25 cellular contexts compared by ENCODE assay signal in genomic region chr3:36866358-36866757, GRCh38.
DNase-seq lines count a peak whose midpoint lies in the region; ATAC-seq, FAIRE-seq and TF ChIP-seq lines count a peak whose summit lies in the region.
"Had no signal": no experiment of that assay in that cellular context is flagged by ENCODE, and none has a peak within 500 bp of the region (broad histone marks: within the 10 kb centered on the region; RNA-seq: fewer than 3 reads in every experiment).

No MANE protein-coding gene starts in this region.

- no peaks in the 10 kb centered on the region for H3K9me3 ChIP-seq in CD4-positive, alpha-beta T cell (ENCODE audit: control insufficient read depth, low read length)
- H3K9me3 ChIP-seq in astrocyte (ENCODE audit: insufficient read depth, low read depth, low read length): no peaks in the 10 kb centered on the region
- H3K9me3 ChIP-seq: heart left ventricle, mucosa of descending colon, right lobe of liver, vagina had no signal

- H3K23ac ChIP-seq in mesendoderm (ENCODE audit: low read length): no peak overlapping the region

- no peak overlapping the region for H3K4ac ChIP-seq in mesendoderm (ENCODE audit: low read depth, low read length)

- no peak overlapping the region for H4K5ac ChIP-seq in mesendoderm (ENCODE audit: low read length)

- no peak overlapping the region for H3K4me2 ChIP-seq in GM23338
- no peak overlapping the region for H3K4me2 ChIP-seq in astrocyte (ENCODE audit: low read length)
- no peak overlapping the region for H3K4me2 ChIP-seq in mesendoderm (ENCODE audit: low read length)
- H3K4me2 ChIP-seq: KMS-11, neural progenitor cell had no signal

- H3K9ac ChIP-seq in astrocyte (ENCODE audit: low read length) (no peak overlapping the region), mesendoderm (ENCODE audit: low read length) (no peak overlapping the region)
- H3K9ac ChIP-seq: KMS-11, neural progenitor cell had no signal

- H3K36me3 Mint-ChIP-seq in CD4-positive, alpha-beta T cell (ENCODE audit: low read depth): peaks cover 70% of the 10 kb centered on the region
- H3K36me3 Mint-ChIP-seq in GM23338 (ENCODE audit: low read depth) (no peaks in the 10 kb centered on the region), astrocyte (ENCODE audit: low read depth, unreplicated experiment) (peaks cover 2% of the 10 kb centered on the region)
- H3K36me3 Mint-ChIP-seq: neural progenitor cell had no signal

- TF ChIP-seq CTCF in CD4-positive, alpha-beta T cell (IDR thresholded peaks at IDR 0.05): no peak
- no peak for TF ChIP-seq CTCF in GM23338 (conservative IDR thresholded peaks at IDR 0.05; ENCODE audit: low read depth in 2 of 2)
- TF ChIP-seq CTCF in astrocyte (IDR thresholded peaks at IDR 0.05; ENCODE audit: insufficient read depth, low read depth, low read length): no peak

- no peak overlapping the region for H2AK5ac ChIP-seq in mesendoderm (ENCODE audit: low read length)

- CTCF ChIA-PET in CD4-positive, alpha-beta T cell (lab: Charles Lee): interaction anchor here (3.7 kb wide), 1 partner anchor 93 kb away, joined by 23 read pairs; no protein-coding TSS in a partner anchor

- H3K36me3 ChIP-seq in GM23338 (ENCODE audit: insufficient read depth): no peaks in the 10 kb centered on the region
- no peaks in the 10 kb centered on the region for H3K36me3 ChIP-seq in astrocyte (ENCODE audit: insufficient read depth, low read length)
- H3K36me3 ChIP-seq in mesendoderm (ENCODE audit: control insufficient read depth, insufficient read depth, low read length): no peaks in the 10 kb centered on the region
- H3K36me3 ChIP-seq: neural progenitor cell had no signal

- H3K27ac Mint-ChIP-seq in CD4-positive, alpha-beta T cell: peak overlapping the region; percentile 20
- H3K27ac Mint-ChIP-seq in GM23338 (no peak overlapping the region), astrocyte (ENCODE audit: unreplicated experiment) (no peak overlapping the region)
- H3K27ac Mint-ChIP-seq: activated naive CD8-positive, alpha-beta T cell treated with anti-CD3 and anti-CD28 coated beads for 36 hours; neural progenitor cell had no signal

- peaks cover 11% of the 10 kb centered on the region for H3K4me1 ChIP-seq in GM23338 (ENCODE audit: insufficient read depth)
- H3K4me1 ChIP-seq in astrocyte (ENCODE audit: insufficient read depth, low read length): no peaks in the 10 kb centered on the region
- H3K4me1 ChIP-seq in mesendoderm (ENCODE audit: control insufficient read depth, low read depth, low read length): peaks cover 3% of the 10 kb centered on the region
- H3K4me1 ChIP-seq: right lobe of liver, vagina had no signal

- H3K18ac ChIP-seq in mesendoderm (ENCODE audit: low read length): peak overlapping the region; percentile 1

- H3K4me3 Mint-ChIP-seq in CD4-positive, alpha-beta T cell: no peak overlapping the region
- H3K4me3 Mint-ChIP-seq in GM23338 (no peak overlapping the region), astrocyte (ENCODE audit: unreplicated experiment) (no peak overlapping the region)
- H3K4me3 Mint-ChIP-seq: activated naive CD8-positive, alpha-beta T cell treated with anti-CD3 and anti-CD28 coated beads for 36 hours; neural progenitor cell; stimulated activated naive CD8-positive, alpha-beta T cell treated with anti-CD3 and anti-CD28 coated beads, Interleukin-15, Interleukin-2, amounts not matched to agents 100 ng/mL and 50 ng/mL, for 24 hours had no signal

- no peak overlapping the region for H2BK15ac ChIP-seq in mesendoderm (replicated peaks; ENCODE audit: low read depth)

- no peak overlapping the region for H4K8ac ChIP-seq in mesendoderm (ENCODE audit: low read depth, low read length)

- no peaks in the 10 kb centered on the region for H3K79me2 ChIP-seq in GM23338 (replicated peaks; ENCODE audit: insufficient read depth)
- H3K79me2 ChIP-seq in astrocyte (ENCODE audit: insufficient read depth, low read length): no peaks in the 10 kb centered on the region
- H3K79me2 ChIP-seq in mesendoderm (ENCODE audit: control insufficient read depth, insufficient read depth, low read length): no peaks in the 10 kb centered on the region

- no peak overlapping the region for H2AFZ ChIP-seq in GM23338
- H2AFZ ChIP-seq in astrocyte (ENCODE audit: low read depth, low read length): no peak overlapping the region
- H2AFZ ChIP-seq: neural progenitor cell had no signal

- FAIRE-seq in astrocyte (lab: Jason Lieb, UNC): no peak
- FAIRE-seq: H54 had no signal

- no peak for DNase-seq in CD4-positive, alpha-beta T cell
- peak; percentile 8 for DNase-seq in GM23338 (ENCODE audit: low spot score)
- peak; percentile 34 for DNase-seq in astrocyte (ENCODE audit: low read depth)
- DNase-seq in mesendoderm: no peak
- DNase-seq in stimulated activated naive CD4-positive, alpha-beta T cell (lab: John Stamatoyannopoulos, UW): no peak
- DNase-seq in DMS79 (lab: John Stamatoyannopoulos, UW): no peak
- DNase-seq in kidney tubule cell (ENCODE audit: low spot score): no peak
- DNase-seq: activated CD4-positive, alpha-beta T cell treated with anti-CD3 and anti-CD28 coated beads for 48 hours; activated naive CD8-positive, alpha-beta T cell treated with anti-CD3 and anti-CD28 coated beads for 36 hours; cerebellar nuclear complex; heart left ventricle; mucosa of descending colon; NCI-H146; posterior cingulate gyrus; right lobe of liver; RPMI8226; stimulated activated CD4-positive, alpha-beta T cell treated with anti-CD3 and anti-CD28 coated beads, Interleukin-12 subunit alpha, Interleukin-12 subunit beta, amount 100 ng/mL, for 4 hours; stimulated activated CD4-positive, alpha-beta T cell treated with anti-CD3 and anti-CD28 coated beads, Interleukin-4, amount 100 ng/mL, for 24 hours had no signal

- no peak overlapping the region for H2BK120ac ChIP-seq in mesendoderm (ENCODE audit: low read depth, low read length)

- no peak overlapping the region for H3K27ac ChIP-seq in CD4-positive, alpha-beta T cell (ENCODE audit: low read depth, low read length)
- H3K27ac ChIP-seq in GM23338 (ENCODE audit: low read depth): no peak overlapping the region
- H3K27ac ChIP-seq in astrocyte (ENCODE audit: low read depth, low read length): no peak overlapping the region
- no peak overlapping the region for H3K27ac ChIP-seq in mesendoderm (ENCODE audit: low read depth, low read length)
- H3K27ac ChIP-seq: epithelial cell of prostate, heart left ventricle, KMS-11, neural progenitor cell, right lobe of liver, SK-N-MC, vagina had no signal

- no peaks in the 10 kb centered on the region for H3K27me3 Mint-ChIP-seq in CD4-positive, alpha-beta T cell
- H3K27me3 Mint-ChIP-seq in GM23338 (ENCODE audit: insufficient read depth, low read depth, poor library complexity) (no peaks in the 10 kb centered on the region), astrocyte (ENCODE audit: low read depth, unreplicated experiment) (no peaks in the 10 kb centered on the region)
- H3K27me3 Mint-ChIP-seq: activated naive CD8-positive, alpha-beta T cell treated with anti-CD3 and anti-CD28 coated beads for 36 hours; stimulated activated naive CD8-positive, alpha-beta T cell treated with anti-CD3 and anti-CD28 coated beads, Interleukin-15, Interleukin-2, amounts not matched to agents 100 ng/mL and 50 ng/mL, for 24 hours had no signal

- H4K20me1 ChIP-seq in GM23338 (replicated peaks; ENCODE audit: insufficient read depth): no peaks in the 10 kb centered on the region
- H4K20me1 ChIP-seq in astrocyte (ENCODE audit: insufficient read depth, low read length): no peaks in the 10 kb centered on the region

- WGBS in mesendoderm (ENCODE audit: extremely low coverage, insufficient coverage, low lambda C conversion rate): no CpG with 5 or more reads among the region's 2 CpGs

- H3K4me1 Mint-ChIP-seq in CD4-positive, alpha-beta T cell (ENCODE audit: low read depth): peaks cover 47% of the 10 kb centered on the region
- H3K4me1 Mint-ChIP-seq in GM23338 (peaks cover 13% of the 10 kb centered on the region), astrocyte (ENCODE audit: low read depth, unreplicated experiment) (peaks cover 4% of the 10 kb centered on the region)
- H3K4me1 Mint-ChIP-seq: neural progenitor cell had no signal

- no peaks in the 10 kb centered on the region for H3K9me2 ChIP-seq in GM23338 (ENCODE audit: insufficient read depth)

- no peak overlapping the region for H2BK5ac ChIP-seq in mesendoderm (ENCODE audit: low read length)

- no peaks in the 10 kb centered on the region for H3K27me3 ChIP-seq in CD4-positive, alpha-beta T cell (ENCODE audit: control insufficient read depth, insufficient read depth, low read length)
- H3K27me3 ChIP-seq in GM23338 (ENCODE audit: insufficient read depth) (no peaks in the 10 kb centered on the region), astrocyte (ENCODE audit: insufficient read depth, low read length) (no peaks in the 10 kb centered on the region), mesendoderm (ENCODE audit: insufficient read depth, low read length, poor library complexity) (no peaks in the 10 kb centered on the region)
- H3K27me3 ChIP-seq: heart left ventricle, neural progenitor cell, right lobe of liver, vagina had no signal

- ATAC-seq in CD4-positive, alpha-beta T cell (ENCODE audit: poor library complexity): no peak
- ATAC-seq in GM23338: no peak
- ATAC-seq: mucosa of descending colon, right lobe of liver had no signal

- H3K56ac ChIP-seq in mesendoderm (ENCODE audit: low read length): no peak overlapping the region

- no peaks in the 10 kb centered on the region for H3K79me1 ChIP-seq in mesendoderm (ENCODE audit: low read length)

- H3K9me3 Mint-ChIP-seq in CD4-positive, alpha-beta T cell: no peaks in the 10 kb centered on the region
- no peaks in the 10 kb centered on the region for H3K9me3 Mint-ChIP-seq in GM23338
- H3K9me3 Mint-ChIP-seq in astrocyte (ENCODE audit: unreplicated experiment): no peaks in the 10 kb centered on the region
- H3K9me3 Mint-ChIP-seq: activated naive CD8-positive, alpha-beta T cell treated with anti-CD3 and anti-CD28 coated beads for 36 hours; neural progenitor cell; stimulated activated naive CD8-positive, alpha-beta T cell treated with anti-CD3 and anti-CD28 coated beads, Interleukin-15, Interleukin-2, amounts not matched to agents 100 ng/mL and 50 ng/mL, for 24 hours had no signal

- intact Hi-C loops in CD4-positive, alpha-beta T cell (cut with DNase I, micrococcal nuclease): loop anchor here (5.0 to 10.0 kb wide), 3 partner anchors 36 to 902 kb away; no protein-coding TSS in a partner anchor

- no peaks in the 10 kb centered on the region for H3F3A ChIP-seq in GM23338 (replicated peaks; ENCODE audit: low read depth)

- POLR2A ChIA-PET in CD4-positive, alpha-beta T cell (lab: Charles Lee): no interaction called here

- H3K4me3 ChIP-seq in GM23338 (no peak overlapping the region), astrocyte (ENCODE audit: insufficient read depth, low read depth, low read length) (no peak overlapping the region), mesendoderm (ENCODE audit: low read length) (no peak overlapping the region)
- H3K4me3 ChIP-seq: heart left ventricle, mucosa of descending colon, neural progenitor cell, right lobe of liver, SK-N-MC, vagina had no signal

TF ChIP-seq in GM23338, 12 proteins besides CTCF, POLR2A, EP300 and RAD21 (continues in another document):
- no peak for TF ChIP-seq EZH2phosphoT487 (IDR thresholded peaks at IDR 0.05; ENCODE audit: unreplicated experiment)

Comparison
In these comparisons a context has a peak if more than half of its experiments do, and no peak if none do; other contexts are left out.
1. DNase-seq: peak in GM23338 (single experiment) and astrocyte (single experiment); none in CD4-positive, alpha-beta T cell (0 of 10), mesendoderm (single experiment), stimulated activated naive CD4-positive, alpha-beta T cell (0 of 6), DMS79 (single experiment) and kidney tubule cell (single experiment).